In the genomic region with DNA sequence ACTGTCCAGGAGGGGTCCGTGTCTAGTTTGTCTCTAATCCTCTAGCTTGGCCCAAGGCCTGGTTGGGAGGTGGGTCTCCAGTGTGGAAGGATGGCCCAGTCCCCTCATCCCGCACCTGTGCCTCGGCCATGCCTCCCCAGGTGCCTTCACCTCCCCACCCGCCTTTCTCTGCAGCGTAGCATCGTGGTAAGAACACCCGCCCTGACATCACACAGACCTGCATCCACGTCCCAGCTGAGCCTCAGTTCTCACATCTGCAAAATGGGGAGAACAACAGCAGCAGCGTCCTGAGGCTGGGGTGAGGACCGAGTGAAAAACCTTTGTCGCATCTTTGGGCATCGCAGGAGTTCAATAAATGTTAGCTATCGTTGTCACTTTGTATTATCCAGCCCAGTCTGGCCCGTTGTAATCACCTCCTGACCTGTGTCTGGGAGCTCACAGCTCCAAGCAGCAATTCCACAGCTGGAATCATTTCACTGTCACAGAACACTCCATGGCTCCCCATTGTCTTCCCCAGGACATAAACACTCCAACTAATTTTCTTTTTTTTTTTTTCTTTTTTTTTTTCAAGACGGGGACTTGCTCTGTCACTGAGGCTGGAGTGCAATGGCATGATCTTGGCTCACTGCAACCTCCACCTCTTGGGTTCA, we compare ENCODE assay signal across 21 cellular contexts.
DNase-seq lines count a peak whose midpoint lies in the region; ATAC-seq and TF ChIP-seq lines count a peak whose summit lies in the region.
"Had no signal": no experiment of that assay in that cellular context is flagged by ENCODE, and none has a peak within 500 bp of the region (broad histone marks: within the 10 kb centered on the region; RNA-seq: fewer than 3 reads in every experiment).

No MANE protein-coding gene starts in this region.

- no peaks in the 10 kb centered on the region for H4K20me1 ChIP-seq in neural progenitor cell (ENCODE audit: low read depth)

- peak overlapping the region; percentile 22 for H3K27ac Mint-ChIP-seq in glutamatergic neuron (ENCODE audit: unreplicated experiment)
- H3K27ac Mint-ChIP-seq in neural progenitor cell = peak overlapping the region; percentile 94
- no peak overlapping the region for H3K27ac Mint-ChIP-seq in activated T-helper 17 cell treated with anti-CD3 and anti-CD28 coated beads, Interleukin-2, amount 50 U/mL, for 72 hours
- H3K27ac Mint-ChIP-seq: B cell had no signal

- peak overlapping the region; percentile 0 for H3K27ac ChIP-seq in cardiac muscle cell
- no peak overlapping the region for H3K27ac ChIP-seq in neural progenitor cell
- H3K27ac ChIP-seq: GM23248, HL-60, Peyer's patch, SJCRH30 had no signal

- H3K27me3 Mint-ChIP-seq in glutamatergic neuron (ENCODE audit: unreplicated experiment) (peaks cover 6% of the 10 kb centered on the region), neural progenitor cell (ENCODE audit: insufficient read depth, low read depth) (peaks cover 25% of the 10 kb centered on the region)
- H3K27me3 Mint-ChIP-seq in activated T-helper 17 cell treated with anti-CD3 and anti-CD28 coated beads, Interleukin-2, amount 50 U/mL, for 72 hours = no peaks in the 10 kb centered on the region

- H3K79me2 ChIP-seq in neural progenitor cell (ENCODE audit: low read depth) = no peaks in the 10 kb centered on the region

- no peak overlapping the region for H3K9ac ChIP-seq in neural progenitor cell
- H3K9ac ChIP-seq: GM23248 had no signal

- peaks cover 17% of the 10 kb centered on the region for H3K4me1 Mint-ChIP-seq in glutamatergic neuron (ENCODE audit: low read depth, unreplicated experiment)
- peaks cover 31% of the 10 kb centered on the region for H3K4me1 Mint-ChIP-seq in neural progenitor cell
- no peaks in the 10 kb centered on the region for H3K4me1 Mint-ChIP-seq in activated T-helper 17 cell treated with anti-CD3 and anti-CD28 coated beads, Interleukin-2, amount 50 U/mL, for 72 hours

- intact Hi-C loops in left cardiac atrium (cut with DNase I) = no loop called here

- H2AFZ ChIP-seq in neural progenitor cell (replicated peaks) = no peak overlapping the region
- H2AFZ ChIP-seq: GM23248 had no signal

- no peak for DNase-seq in cardiac muscle cell (ENCODE audit: low read depth in 1 of 2, low spot score in 1 of 2)
- DNase-seq in left cardiac atrium = no peak
- no peak for DNase-seq in glutamatergic neuron
- DNase-seq in neural progenitor cell (ENCODE audit: low spot score) = no peak
- no peak for DNase-seq in DMS153 (lab: John Stamatoyannopoulos, UW)
- DNase-seq: DMS79, GM23248, NCI-H1105, NCI-H146, NCI-H2029 treated with DMSO at 0.1 percent for 48 hours, NCI-H2171, NCI-H345, NCI-H524 treated with DMSO at 0.1 percent for 48 hours, Peyer's patch had no signal

- H3K9me3 ChIP-seq in cardiac muscle cell (ENCODE audit: low read depth) (no peaks in the 10 kb centered on the region), neural progenitor cell (ENCODE audit: low read depth) (no peaks in the 10 kb centered on the region)
- H3K9me3 ChIP-seq: HAP-1, Peyer's patch, SJCRH30 had no signal

- H3K4me3 ChIP-seq in cardiac muscle cell (no peak overlapping the region), neural progenitor cell (no peak overlapping the region)
- H3K4me3 ChIP-seq: GM23248, HAP-1, Peyer's patch, SJCRH30 had no signal

- H3K27me3 ChIP-seq in cardiac muscle cell = no peaks in the 10 kb centered on the region
- no peaks in the 10 kb centered on the region for H3K27me3 ChIP-seq in neural progenitor cell
- H3K27me3 ChIP-seq: Peyer's patch had no signal

- H3K4me1 ChIP-seq in cardiac muscle cell (ENCODE audit: low read depth) (no peaks in the 10 kb centered on the region), neural progenitor cell (peaks cover 6% of the 10 kb centered on the region)
- H3K4me1 ChIP-seq: HAP-1, Peyer's patch, SJCRH30 had no signal

- peaks cover 5% of the 10 kb centered on the region for H3K36me3 Mint-ChIP-seq in glutamatergic neuron (ENCODE audit: unreplicated experiment)
- H3K36me3 Mint-ChIP-seq in neural progenitor cell = peaks cover 4% of the 10 kb centered on the region
- H3K36me3 Mint-ChIP-seq in activated T-helper 17 cell treated with anti-CD3 and anti-CD28 coated beads, Interleukin-2, amount 50 U/mL, for 72 hours (ENCODE audit: low read depth) = no peaks in the 10 kb centered on the region

- no peaks in the 10 kb centered on the region for H3K36me3 ChIP-seq in cardiac muscle cell
- H3K36me3 ChIP-seq in neural progenitor cell = no peaks in the 10 kb centered on the region
- H3K36me3 ChIP-seq: HAP-1, Peyer's patch, SJCRH30 had no signal

- H3F3A ChIP-seq in neural progenitor cell (ENCODE audit: low read depth) = peaks cover 14% of the 10 kb centered on the region

- ATAC-seq in left cardiac atrium (no peak), GM21529 (IDR thresholded peaks at IDR 0.05; ENCODE audit: unreplicated experiment) (no peak)
- ATAC-seq in activated T-helper 17 cell treated with anti-CD3 and anti-CD28 coated beads, Interleukin-2, amount 50 U/mL, for 72 hours (replicated peaks) = no peak

- TF ChIP-seq CTCF in cardiac muscle cell (IDR thresholded peaks at IDR 0.05; ENCODE audit: low read depth, low read length) = no peak
- no peak for TF ChIP-seq CTCF in glutamatergic neuron (IDR thresholded peaks at IDR 0.05; ENCODE audit: partially characterized antibody, unreplicated experiment)
- TF ChIP-seq CTCF in neural progenitor cell (IDR thresholded peaks at IDR 0.05) = no peak

- no peak overlapping the region for H3K4me2 ChIP-seq in neural progenitor cell

- H3K9me3 Mint-ChIP-seq in glutamatergic neuron (ENCODE audit: unreplicated experiment) = peaks cover 14% of the 10 kb centered on the region
- H3K9me3 Mint-ChIP-seq in neural progenitor cell = peaks cover 6% of the 10 kb centered on the region
- no peaks in the 10 kb centered on the region for H3K9me3 Mint-ChIP-seq in activated T-helper 17 cell treated with anti-CD3 and anti-CD28 coated beads, Interleukin-2, amount 50 U/mL, for 72 hours

- H3K4me3 Mint-ChIP-seq in glutamatergic neuron (ENCODE audit: unreplicated experiment) (no peak overlapping the region), neural progenitor cell (no peak overlapping the region)
- no peak overlapping the region for H3K4me3 Mint-ChIP-seq in activated T-helper 17 cell treated with anti-CD3 and anti-CD28 coated beads, Interleukin-2, amount 50 U/mL, for 72 hours
- H3K4me3 Mint-ChIP-seq: B cell, CD14-positive monocyte had no signal
